Comparison of ENCODE assay signal across 23 cellular contexts in the genomic region with DNA sequence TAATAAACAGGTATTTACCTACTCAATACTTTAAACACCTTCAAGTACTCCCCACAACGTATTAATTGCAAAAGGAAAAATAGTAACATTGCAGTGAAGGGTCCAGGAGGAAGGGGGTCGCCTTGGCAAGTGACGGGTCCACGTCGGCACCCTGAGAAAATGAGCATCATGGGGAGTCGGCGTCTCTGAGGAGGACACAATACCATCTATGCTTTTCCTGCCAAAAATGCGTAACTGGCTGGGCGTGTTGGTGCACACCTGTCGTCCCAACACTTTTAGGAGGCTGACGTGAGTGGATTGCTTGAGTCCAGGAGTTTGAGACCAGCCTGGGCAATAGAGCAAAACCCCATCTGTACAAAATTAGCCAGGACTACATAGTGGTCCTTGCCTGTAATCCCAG. TPM values are rescaled to one million over a fixed set of nuclear protein-coding genes. Genes with fewer than 3 reads are reported as not detected.
"Had no signal": no experiment of that assay in that cellular context is flagged by ENCODE, and none has a peak within 500 bp of the region (broad histone marks: within the 10 kb centered on the region; RNA-seq: fewer than 3 reads in every experiment).

No MANE protein-coding gene starts in this region.

- H3K27me3 ChIP-seq: dorsolateral prefrontal cortex, pancreas, testis, transverse colon had no signal

- H3K9me3 Mint-ChIP-seq: activated CD8-positive, alpha-beta T cell treated with anti-CD3 and anti-CD28 coated beads for 36 hours; activated naive CD4-positive, alpha-beta T cell treated with anti-CD3 and anti-CD28 coated beads, Interleukin-2, amount 50 U/mL, for 24 hours; activated naive CD8-positive, alpha-beta T cell treated with anti-CD3 and anti-CD28 coated beads, Interleukin-2, amount 50 U/mL, for 24 hours; activated T-cell treated with anti-CD3 and anti-CD28 coated beads, Interleukin-2, amount 50 U/mL, for 4 hours; activated T-helper 2 cell treated with anti-CD3 and anti-CD28 coated beads, Interferon-gamma antibody, Interleukin-2, Interleukin-4, amounts not matched to agents 10 μg/mL and 5 μg/mL and 100 μg/mL, durations not matched to agents 14 hours and 24 hours and 36 hours; nephron; T-helper 1 cell treated with Interleukin-12 subunit alpha and Interleukin-12 subunit beta and Interleukin-4 antibody, amounts not matched to agents 30 μg/mL and 1 μg/mL, for 36 hours had no signal

- H3K27ac Mint-ChIP-seq: activated CD8-positive, alpha-beta T cell treated with anti-CD3 and anti-CD28 coated beads for 36 hours; activated naive CD4-positive, alpha-beta T cell treated with anti-CD3 and anti-CD28 coated beads, Interleukin-2, amount 50 U/mL, for 24 hours; activated naive CD8-positive, alpha-beta T cell treated with anti-CD3 and anti-CD28 coated beads, Interleukin-2, amount 50 U/mL, for 24 hours; activated T-helper 2 cell treated with anti-CD3 and anti-CD28 coated beads, Interferon-gamma antibody, Interleukin-2, Interleukin-4, amounts not matched to agents 10 μg/mL and 5 μg/mL and 100 μg/mL, durations not matched to agents 14 hours and 24 hours and 36 hours; T-helper 1 cell treated with Interleukin-12 subunit alpha and Interleukin-12 subunit beta and Interleukin-4 antibody, amounts not matched to agents 30 μg/mL and 1 μg/mL, for 36 hours had no signal

- H3K36me3 Mint-ChIP-seq: activated naive CD4-positive, alpha-beta T cell treated with anti-CD3 and anti-CD28 coated beads, Interleukin-2, amount 50 U/mL, for 24 hours had no signal

- H3K4me3 Mint-ChIP-seq: activated CD8-positive, alpha-beta T cell treated with anti-CD3 and anti-CD28 coated beads for 36 hours; activated naive CD4-positive, alpha-beta T cell treated with anti-CD3 and anti-CD28 coated beads, Interleukin-2, amount 50 U/mL, for 24 hours; activated naive CD8-positive, alpha-beta T cell treated with anti-CD3 and anti-CD28 coated beads, Interleukin-2, amount 50 U/mL, for 24 hours; activated T-cell treated with anti-CD3 and anti-CD28 coated beads, Interleukin-2, amount 50 U/mL, for 4 hours; nephron; T-helper 1 cell treated with Interleukin-12 subunit alpha and Interleukin-12 subunit beta and Interleukin-4 antibody, amounts not matched to agents 30 μg/mL and 1 μg/mL, for 36 hours had no signal

- H3K27ac ChIP-seq: coronary artery, left ventricle myocardium inferior, pancreas, testis, transverse colon, WERI-Rb-1 had no signal

- H3K4me3 ChIP-seq: coronary artery, dorsolateral prefrontal cortex, left ventricle myocardium inferior, mucosa of descending colon, pancreas, prostate gland, testis, transverse colon had no signal

- H3K27me3 Mint-ChIP-seq: activated CD8-positive, alpha-beta T cell treated with anti-CD3 and anti-CD28 coated beads for 36 hours; activated naive CD4-positive, alpha-beta T cell treated with anti-CD3 and anti-CD28 coated beads, Interleukin-2, amount 50 U/mL, for 24 hours; activated naive CD8-positive, alpha-beta T cell treated with anti-CD3 and anti-CD28 coated beads, Interleukin-2, amount 50 U/mL, for 24 hours had no signal

- H3K4me1 ChIP-seq: prostate gland had no signal

- DNase-seq: cerebellar nuclear complex, left ventricle myocardium inferior, retina, T-helper 9 cell had no signal

- FAIRE-seq: endothelial cell of umbilical vein, pancreas, TTC549 had no signal

- H3K9me3 ChIP-seq: left ventricle myocardium inferior, mucosa of descending colon, pancreas, prostate gland, testis, transverse colon had no signal

- H3K36me3 ChIP-seq: left ventricle myocardium inferior, pancreas, prostate gland, transverse colon, WERI-Rb-1 had no signal

- ATAC-seq: activated CD8-positive, alpha-beta T cell treated with anti-CD3 and anti-CD28 coated beads for 36 hours; activated naive CD8-positive, alpha-beta T cell treated with anti-CD3 and anti-CD28 coated beads, Interleukin-2, amount 50 U/mL, for 24 hours; activated T-cell treated with anti-CD3 and anti-CD28 coated beads, Interleukin-2, amount 50 U/mL, for 4 hours; stimulated activated naive CD8-positive, alpha-beta T cell treated with anti-CD3 and anti-CD28 coated beads, Interleukin-15, Interleukin-2, amounts not matched to agents 100 U/mL and 50 U/mL, for 24 hours had no signal

RNA-seq across cellular contexts. Expression of gene FTCD, which starts 7.3 kb away (rescaled TPM):
- total RNA-seq: lung microvascular endothelial cell, transverse colon had no signal
